1 cellular context compared by ENCODE assay signal in the genomic region with DNA sequence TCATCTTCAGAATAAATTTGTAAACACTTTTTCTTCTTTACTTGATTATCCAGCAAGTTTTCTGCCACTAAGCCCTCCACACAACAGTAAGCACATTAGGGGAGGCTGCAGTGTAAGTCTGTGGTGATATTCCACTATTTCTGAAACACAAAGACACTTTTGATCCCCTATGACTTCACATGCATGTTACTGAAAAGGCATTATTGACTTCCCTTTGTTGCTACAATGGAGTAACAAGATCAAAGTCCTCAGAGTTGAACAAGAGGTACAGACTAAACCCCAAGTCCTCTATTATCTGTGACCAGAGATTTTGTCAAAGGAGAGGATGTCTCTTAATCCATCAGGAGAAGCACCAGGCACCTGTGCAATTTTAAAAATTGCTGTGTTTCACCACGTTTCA.
TF ChIP-seq lines count a peak whose summit lies in the region.

No MANE protein-coding gene starts in this region.

TF ChIP-seq in HepG2, 621 proteins besides CTCF, POLR2A, EP300 and RAD21 (continued from another document and continues in another):
- TF ChIP-seq ZBTB14 (CRISPR knock-in tag; IDR thresholded peaks at IDR 0.05) (no peak), ZMYM4 (CRISPR knock-in tag; IDR thresholded peaks at IDR 0.05) (peak; percentile 88), ZNF589 (CRISPR knock-in tag; conservative IDR thresholded peaks at IDR 0.05) (no peak), GATAD2A (CRISPR knock-in tag; IDR thresholded peaks at IDR 0.05) (peak; percentile 96), SOX13 (IDR thresholded peaks at IDR 0.05) (peak; percentile 97), SOX13 (CRISPR knock-in tag; conservative IDR thresholded peaks at IDR 0.05 in 1 of 2, IDR thresholded peaks at IDR 0.05 in 1 of 2) (peak in 1 of 2 experiments; percentile 100; a peak in 2 of 4 replicates), ZNF124 (CRISPR knock-in tag; IDR thresholded peaks at IDR 0.05) (no peak), SOX5 (CRISPR knock-in tag; IDR thresholded peaks at IDR 0.05; ENCODE audit: borderline replicate concordance) (peak; percentile 99), ZBTB10 (CRISPR knock-in tag; IDR thresholded peaks at IDR 0.05; ENCODE audit: borderline replicate concordance) (peak; percentile 56; the same call in 1 of the 2 replicates), EHMT2 (IDR thresholded peaks at IDR 0.05; ENCODE audit: borderline replicate concordance, low read depth, low read length) (peak; percentile 47; the same call in 1 of the 2 replicates), KMT2B (CRISPR knock-in tag; IDR thresholded peaks at IDR 0.05) (peak; percentile 44; the same call in 1 of the 2 replicates), NR2F6 (IDR thresholded peaks at IDR 0.05) (0 out of 2 replicates have a peak, but pooled peaks have one; percentile 22), NR2F6 (CRISPR knock-in tag; IDR thresholded peaks at IDR 0.05) (no peak), PPARG (CRISPR knock-in tag; conservative IDR thresholded peaks at IDR 0.05) (peak; percentile 73), FOXA1 (IDR thresholded peaks at IDR 0.05) (0 out of 2 replicates have a peak, but pooled peaks have one; percentile 43), FOXA1 (CRISPR knock-in tag; IDR thresholded peaks at IDR 0.05) (peak; percentile 89), CBFB (CRISPR knock-in tag; IDR thresholded peaks at IDR 0.05) (no peak), IKZF1 (IDR thresholded peaks at IDR 0.05) (no peak), TRAFD1 (CRISPR knock-in tag; IDR thresholded peaks at IDR 0.05; ENCODE audit: borderline replicate concordance) (no peak), DPF2 (CRISPR knock-in tag; IDR thresholded peaks at IDR 0.05; ENCODE audit: borderline replicate concordance, low read depth) (peak; percentile 73; the same call in 1 of the 2 replicates), ZMYM3 (CRISPR knock-in tag; IDR thresholded peaks at IDR 0.05) (0 out of 2 replicates have a peak, but pooled peaks have one; percentile 13), CEBPB (IDR thresholded peaks at IDR 0.05; ENCODE audit: borderline replicate concordance, low read depth, low read length) (peak; percentile 63; the same call in 1 of the 2 replicates), KDM6A (CRISPR knock-in tag; IDR thresholded peaks at IDR 0.05; ENCODE audit: low read depth) (peak; percentile 75), NFKBIZ (CRISPR knock-in tag; IDR thresholded peaks at IDR 0.05) (0 out of 2 replicates have a peak, but pooled peaks have one; percentile 63), PATZ1 (CRISPR knock-in tag; IDR thresholded peaks at IDR 0.05) (peak; percentile 54; the same call in 1 of the 2 replicates), ZNF331 (CRISPR knock-in tag; IDR thresholded peaks at IDR 0.05) (peak; percentile 73; the same call in 1 of the 2 replicates), KLF16 (CRISPR knock-in tag; IDR thresholded peaks at IDR 0.05) (peak in 1 of 2 experiments; percentile 46; a peak in 1 of 4 replicates), LCORL (IDR thresholded peaks at IDR 0.05) (0 out of 2 replicates have a peak, but pooled peaks have one; percentile 16), LCORL (CRISPR knock-in tag; IDR thresholded peaks at IDR 0.05) (no peak), FOXA3 (CRISPR knock-in tag; IDR thresholded peaks at IDR 0.05) (peak; percentile 94), HDAC2 (CRISPR knock-in tag; IDR thresholded peaks at IDR 0.05) (peak; percentile 83)
- TF ChIP-seq, protein P1, sequence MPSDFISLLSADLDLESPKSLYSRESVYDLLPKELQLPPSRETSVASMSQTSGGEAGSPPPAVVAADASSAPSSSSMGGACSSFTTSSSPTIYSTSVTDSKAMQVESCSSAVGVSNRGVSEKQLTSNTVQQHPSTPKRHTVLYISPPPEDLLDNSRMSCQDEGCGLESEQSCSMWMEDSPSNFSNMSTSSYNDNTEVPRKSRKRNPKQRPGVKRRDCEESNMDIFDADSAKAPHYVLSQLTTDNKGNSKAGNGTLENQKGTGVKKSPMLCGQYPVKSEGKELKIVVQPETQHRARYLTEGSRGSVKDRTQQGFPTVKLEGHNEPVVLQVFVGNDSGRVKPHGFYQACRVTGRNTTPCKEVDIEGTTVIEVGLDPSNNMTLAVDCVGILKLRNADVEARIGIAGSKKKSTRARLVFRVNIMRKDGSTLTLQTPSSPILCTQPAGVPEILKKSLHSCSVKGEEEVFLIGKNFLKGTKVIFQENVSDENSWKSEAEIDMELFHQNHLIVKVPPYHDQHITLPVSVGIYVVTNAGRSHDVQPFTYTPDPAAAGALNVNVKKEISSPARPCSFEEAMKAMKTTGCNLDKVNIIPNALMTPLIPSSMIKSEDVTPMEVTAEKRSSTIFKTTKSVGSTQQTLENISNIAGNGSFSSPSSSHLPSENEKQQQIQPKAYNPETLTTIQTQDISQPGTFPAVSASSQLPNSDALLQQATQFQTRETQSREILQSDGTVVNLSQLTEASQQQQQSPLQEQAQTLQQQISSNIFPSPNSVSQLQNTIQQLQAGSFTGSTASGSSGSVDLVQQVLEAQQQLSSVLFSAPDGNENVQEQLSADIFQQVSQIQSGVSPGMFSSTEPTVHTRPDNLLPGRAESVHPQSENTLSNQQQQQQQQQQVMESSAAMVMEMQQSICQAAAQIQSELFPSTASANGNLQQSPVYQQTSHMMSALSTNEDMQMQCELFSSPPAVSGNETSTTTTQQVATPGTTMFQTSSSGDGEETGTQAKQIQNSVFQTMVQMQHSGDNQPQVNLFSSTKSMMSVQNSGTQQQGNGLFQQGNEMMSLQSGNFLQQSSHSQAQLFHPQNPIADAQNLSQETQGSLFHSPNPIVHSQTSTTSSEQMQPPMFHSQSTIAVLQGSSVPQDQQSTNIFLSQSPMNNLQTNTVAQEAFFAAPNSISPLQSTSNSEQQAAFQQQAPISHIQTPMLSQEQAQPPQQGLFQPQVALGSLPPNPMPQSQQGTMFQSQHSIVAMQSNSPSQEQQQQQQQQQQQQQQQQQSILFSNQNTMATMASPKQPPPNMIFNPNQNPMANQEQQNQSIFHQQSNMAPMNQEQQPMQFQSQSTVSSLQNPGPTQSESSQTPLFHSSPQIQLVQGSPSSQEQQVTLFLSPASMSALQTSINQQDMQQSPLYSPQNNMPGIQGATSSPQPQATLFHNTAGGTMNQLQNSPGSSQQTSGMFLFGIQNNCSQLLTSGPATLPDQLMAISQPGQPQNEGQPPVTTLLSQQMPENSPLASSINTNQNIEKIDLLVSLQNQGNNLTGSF (CRISPR knock-in tag; IDR thresholded peaks at IDR 0.05): no peak
- TF ChIP-seq, protein P2, sequence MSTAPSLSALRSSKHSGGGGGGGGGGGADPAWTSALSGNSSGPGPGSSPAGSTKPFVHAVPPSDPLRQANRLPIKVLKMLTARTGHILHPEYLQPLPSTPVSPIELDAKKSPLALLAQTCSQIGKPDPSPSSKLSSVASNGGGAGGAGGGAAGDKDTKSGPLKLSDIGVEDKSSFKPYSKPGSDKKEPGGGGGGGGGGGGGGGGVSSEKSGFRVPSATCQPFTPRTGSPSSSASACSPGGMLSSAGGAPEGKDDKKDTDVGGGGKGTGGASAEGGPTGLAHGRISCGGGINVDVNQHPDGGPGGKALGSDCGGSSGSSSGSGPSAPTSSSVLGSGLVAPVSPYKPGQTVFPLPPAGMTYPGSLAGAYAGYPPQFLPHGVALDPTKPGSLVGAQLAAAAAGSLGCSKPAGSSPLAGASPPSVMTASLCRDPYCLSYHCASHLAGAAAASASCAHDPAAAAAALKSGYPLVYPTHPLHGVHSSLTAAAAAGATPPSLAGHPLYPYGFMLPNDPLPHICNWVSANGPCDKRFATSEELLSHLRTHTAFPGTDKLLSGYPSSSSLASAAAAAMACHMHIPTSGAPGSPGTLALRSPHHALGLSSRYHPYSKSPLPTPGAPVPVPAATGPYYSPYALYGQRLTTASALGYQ (CRISPR knock-in tag; IDR thresholded peaks at IDR 0.05): peak; percentile 38; the same call in 1 of the 2 replicates
- TF ChIP-seq, protein P3, sequence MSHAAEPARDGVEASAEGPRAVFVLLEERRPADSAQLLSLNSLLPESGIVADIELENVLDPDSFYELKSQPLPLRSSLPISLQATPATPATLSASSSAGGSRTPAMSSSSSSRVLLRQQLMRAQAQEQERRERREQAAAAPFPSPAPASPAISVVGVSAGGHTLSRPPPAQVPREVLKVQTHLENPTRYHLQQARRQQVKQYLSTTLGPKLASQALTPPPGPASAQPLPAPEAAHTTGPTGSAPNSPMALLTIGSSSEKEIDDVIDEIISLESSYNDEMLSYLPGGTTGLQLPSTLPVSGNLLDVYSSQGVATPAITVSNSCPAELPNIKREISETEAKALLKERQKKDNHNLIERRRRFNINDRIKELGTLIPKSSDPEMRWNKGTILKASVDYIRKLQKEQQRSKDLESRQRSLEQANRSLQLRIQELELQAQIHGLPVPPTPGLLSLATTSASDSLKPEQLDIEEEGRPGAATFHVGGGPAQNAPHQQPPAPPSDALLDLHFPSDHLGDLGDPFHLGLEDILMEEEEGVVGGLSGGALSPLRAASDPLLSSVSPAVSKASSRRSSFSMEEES (CRISPR knock-in tag; IDR thresholded peaks at IDR 0.05): peak; percentile 57; the same call in 1 of the 2 replicates
- TF ChIP-seq, protein P4, sequence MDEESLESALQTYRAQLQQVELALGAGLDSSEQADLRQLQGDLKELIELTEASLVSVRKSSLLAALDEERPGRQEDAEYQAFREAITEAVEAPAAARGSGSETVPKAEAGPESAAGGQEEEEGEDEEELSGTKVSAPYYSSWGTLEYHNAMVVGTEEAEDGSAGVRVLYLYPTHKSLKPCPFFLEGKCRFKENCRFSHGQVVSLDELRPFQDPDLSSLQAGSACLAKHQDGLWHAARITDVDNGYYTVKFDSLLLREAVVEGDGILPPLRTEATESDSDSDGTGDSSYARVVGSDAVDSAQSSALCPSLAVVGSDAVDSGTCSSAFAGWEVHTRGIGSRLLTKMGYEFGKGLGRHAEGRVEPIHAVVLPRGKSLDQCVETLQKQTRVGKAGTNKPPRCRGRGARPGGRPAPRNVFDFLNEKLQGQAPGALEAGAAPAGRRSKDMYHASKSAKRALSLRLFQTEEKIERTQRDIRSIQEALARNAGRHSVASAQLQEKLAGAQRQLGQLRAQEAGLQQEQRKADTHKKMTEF (CRISPR knock-in tag; IDR thresholded peaks at IDR 0.05): peak; percentile 69; the same call in 1 of the 2 replicates
